ENCODE assay signal across 16 cellular contexts in the genomic region with DNA sequence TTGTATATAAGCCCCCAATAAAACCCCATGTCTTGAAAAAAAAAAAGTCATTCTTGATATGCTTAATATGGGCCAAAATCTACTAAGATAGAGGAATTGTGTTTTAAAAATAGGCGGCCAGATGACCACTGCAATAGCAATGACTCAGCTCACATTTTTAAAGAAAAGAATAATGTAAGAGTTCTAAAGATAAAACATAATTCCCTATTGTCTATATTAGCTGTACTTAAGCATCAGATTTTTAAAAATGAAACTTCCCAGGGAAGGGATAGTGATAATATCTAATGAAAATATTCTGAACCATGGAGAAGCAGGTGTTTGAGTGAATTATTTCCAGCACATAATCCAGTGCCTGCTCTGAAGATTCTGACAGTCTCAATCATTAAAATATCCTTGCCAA.
"Had no signal": no experiment of that assay in that cellular context is flagged by ENCODE, and none has a peak within 500 bp of the region (broad histone marks: within the 10 kb centered on the region; RNA-seq: fewer than 3 reads in every experiment).

No MANE protein-coding gene starts in this region.

- H3K9me3 ChIP-seq: esophagus muscularis mucosa, spleen had no signal

- H3K27me3 ChIP-seq: esophagus muscularis mucosa had no signal

- H3K27ac Mint-ChIP-seq: activated CD8-positive, alpha-beta T cell treated with anti-CD3 and anti-CD28 coated beads, Interleukin-2, amount 10 ng/mL, durations not matched to agents 7 days and 5 days; activated T-helper 1 cell treated with anti-CD3 and anti-CD28 coated beads, Interleukin-12 subunit alpha, Interleukin-12 subunit beta, Interleukin-2, Interleukin-4 antibody, amounts not matched to agents 30 ng/mL and 10 ng/mL and 1 ng/mL, durations not matched to agents 14 hours and 24 hours and 36 hours; stimulated activated naive B cell treated with anti-CD40 and anti-IgM and Interleukin-4, amounts not matched to agents 10 μg/mL and 1 μg/mL and 100 μg/mL, for 72 hours; T-helper 17 cell had no signal

- H3K4me3 Mint-ChIP-seq: activated CD8-positive, alpha-beta T cell treated with anti-CD3 and anti-CD28 coated beads, Interleukin-2, amount 10 ng/mL, durations not matched to agents 7 days and 5 days; activated T-helper 1 cell treated with anti-CD3 and anti-CD28 coated beads, Interleukin-12 subunit alpha, Interleukin-12 subunit beta, Interleukin-2, Interleukin-4 antibody, amounts not matched to agents 30 ng/mL and 10 ng/mL and 1 ng/mL, durations not matched to agents 14 hours and 24 hours and 36 hours; stimulated activated naive B cell treated with anti-CD40 and anti-IgM and Interleukin-4, amounts not matched to agents 10 μg/mL and 1 μg/mL and 100 μg/mL, for 72 hours; T-helper 17 cell; WTC11 had no signal

- H3K36me3 Mint-ChIP-seq: stimulated activated naive B cell treated with anti-CD40 and anti-IgM and Interleukin-4, amounts not matched to agents 10 μg/mL and 1 μg/mL and 100 μg/mL, for 72 hours had no signal

- H3K9me3 Mint-ChIP-seq: activated T-helper 1 cell treated with anti-CD3 and anti-CD28 coated beads, Interleukin-12 subunit alpha, Interleukin-12 subunit beta, Interleukin-2, Interleukin-4 antibody, amounts not matched to agents 30 ng/mL and 10 ng/mL and 1 ng/mL, durations not matched to agents 14 hours and 24 hours and 36 hours; stimulated activated naive B cell treated with anti-CD40 and anti-IgM and Interleukin-4, amounts not matched to agents 10 μg/mL and 1 μg/mL and 100 μg/mL, for 72 hours; WTC11 had no signal

- H3K36me3 ChIP-seq: esophagus muscularis mucosa, spleen had no signal

- ATAC-seq: activated CD8-positive, alpha-beta T cell treated with anti-CD3 and anti-CD28 coated beads, Interleukin-2, amount 10 ng/mL, durations not matched to agents 7 days and 5 days; stimulated activated naive B cell treated with anti-CD40 and anti-IgM and Interleukin-4, amounts not matched to agents 10 μg/mL and 1 μg/mL and 100 μg/mL, for 72 hours; T-helper 17 cell; WTC11 had no signal

- DNase-seq: activated CD4-positive, alpha-beta T cell treated with anti-CD3 and anti-CD28 coated beads for 48 hours; activated CD8-positive, alpha-beta memory T cell treated with anti-CD3 and anti-CD28 coated beads, Interleukin-2, amount 50 U/mL, for 48 hours; activated CD8-positive, alpha-beta T cell treated with anti-CD3 and anti-CD28 coated beads, Interleukin-2, amount 10 ng/mL, durations not matched to agents 7 days and 5 days; activated naive CD4-positive, alpha-beta T cell; central memory CD4-positive, alpha-beta T cell; foreskin melanocyte; kidney glomerular epithelial cell; right cardiac atrium; spleen; stimulated activated CD4-positive, alpha-beta T cell treated with anti-CD3 and anti-CD28 coated beads, Interleukin-2, amount 100 ng/mL, for 24 hours; stimulated activated naive B cell treated with anti-CD40 and anti-IgM and Interleukin-4, amounts not matched to agents 10 μg/mL and 1 μg/mL and 100 μg/mL, for 72 hours; T-helper 17 cell had no signal

- H3K27ac ChIP-seq: SK-N-MC, spleen had no signal

- H3K4me3 ChIP-seq: esophagus muscularis mucosa, SK-N-MC, spleen had no signal
